1 cellular context compared by ENCODE assay signal in genomic region chr9:124309665-124310064, GRCh38.
TF ChIP-seq lines count a peak whose summit lies in the region.

No MANE protein-coding gene starts in this region.

TF ChIP-seq in HEK293, 187 proteins besides CTCF, POLR2A, EP300 and RAD21 (continued from another document):
- TF ChIP-seq ZNF341 (tag by site-specific recombination; IDR thresholded peaks at IDR 0.05; ENCODE audit: low read depth) = no peak
